Comparison of ENCODE assay signal across 20 cellular contexts in genomic region chr2:75089471-75089870, GRCh38.
DNase-seq lines count a peak whose midpoint lies in the region; FAIRE-seq and TF ChIP-seq lines count a peak whose summit lies in the region.
"Had no signal": no experiment of that assay in that cellular context is flagged by ENCODE, and none has a peak within 500 bp of the region (broad histone marks: within the 10 kb centered on the region; RNA-seq: fewer than 3 reads in every experiment).

No MANE protein-coding gene starts in this region.

- intact Hi-C loops in activated CD4-positive, alpha-beta T cell treated with anti-CD3 and anti-CD28 coated beads, Interleukin-2, amount 10 ng/mL, durations not matched to agents 24 days and 14 days (cut with micrococcal nuclease): no loop called here
- intact Hi-C loops in esophagus muscularis mucosa (cut with DNase I): no loop called here

- 95% methylated on average over 3 of the region's 3 CpGs for whole genome bisulfite sequencing in esophagus muscularis mucosa

- no peaks in the 10 kb centered on the region for H3K4me1 Mint-ChIP-seq in activated CD4-positive, alpha-beta T cell treated with anti-CD3 and anti-CD28 coated beads, Interleukin-2, amount 10 ng/mL, durations not matched to agents 24 days and 14 days
- H3K4me1 Mint-ChIP-seq: B cell had no signal

- H3K9me3 Mint-ChIP-seq in activated CD4-positive, alpha-beta T cell treated with anti-CD3 and anti-CD28 coated beads, Interleukin-2, amount 10 ng/mL, durations not matched to agents 24 days and 14 days: no peaks in the 10 kb centered on the region
- H3K9me3 Mint-ChIP-seq: CD4-positive, alpha-beta T cell; CD8-positive, alpha-beta T cell had no signal

- peak; percentile 18 for FAIRE-seq in GM19239 (lab: Jason Lieb, UNC)
- FAIRE-seq: A549, D721Med, G401.6, GM12891 had no signal

- H3K4me1 ChIP-seq in esophagus muscularis mucosa: no peaks in the 10 kb centered on the region
- H3K4me1 ChIP-seq: A549, Caco-2 had no signal

- no peak for TF ChIP-seq POLR2A in esophagus muscularis mucosa (IDR thresholded peaks at IDR 0.05; ENCODE audit: low read depth)

- TF ChIP-seq EP300 in esophagus muscularis mucosa (IDR thresholded peaks at IDR 0.05): no peak

- H3K4me3 ChIP-seq in esophagus muscularis mucosa: no peak overlapping the region
- H3K4me3 ChIP-seq: A549; BLaER1 treated with 17β-estradiol and CSF1 and Interleukin-3, amounts not matched to agents 10 nM and 100 nM had no signal

- H3K27me3 ChIP-seq in esophagus muscularis mucosa: no peaks in the 10 kb centered on the region
- H3K27me3 ChIP-seq: BLaER1 treated with 17β-estradiol and CSF1 and Interleukin-3, amounts not matched to agents 10 nM and 100 nM had no signal

- H3K27ac Mint-ChIP-seq in activated CD4-positive, alpha-beta T cell treated with anti-CD3 and anti-CD28 coated beads, Interleukin-2, amount 10 ng/mL, durations not matched to agents 24 days and 14 days: no peak overlapping the region
- H3K27ac Mint-ChIP-seq: B cell; CD4-positive, alpha-beta T cell; CD8-positive, alpha-beta T cell had no signal

- no peaks in the 10 kb centered on the region for H3K9me3 ChIP-seq in esophagus muscularis mucosa
- H3K9me3 ChIP-seq: A549; BLaER1 treated with 17β-estradiol and CSF1 and Interleukin-3, amounts not matched to agents 10 nM and 100 nM; Caco-2 had no signal

- no peak overlapping the region for H3K4me3 Mint-ChIP-seq in activated CD4-positive, alpha-beta T cell treated with anti-CD3 and anti-CD28 coated beads, Interleukin-2, amount 10 ng/mL, durations not matched to agents 24 days and 14 days
- H3K4me3 Mint-ChIP-seq: B cell; CD4-positive, alpha-beta T cell; CD8-positive, alpha-beta T cell had no signal

- H3K36me3 Mint-ChIP-seq in activated CD4-positive, alpha-beta T cell treated with anti-CD3 and anti-CD28 coated beads, Interleukin-2, amount 10 ng/mL, durations not matched to agents 24 days and 14 days (ENCODE audit: low read depth): no peaks in the 10 kb centered on the region
- H3K36me3 Mint-ChIP-seq: CD8-positive, alpha-beta T cell had no signal

- no peaks in the 10 kb centered on the region for H3K27me3 Mint-ChIP-seq in activated CD4-positive, alpha-beta T cell treated with anti-CD3 and anti-CD28 coated beads, Interleukin-2, amount 10 ng/mL, durations not matched to agents 24 days and 14 days
- H3K27me3 Mint-ChIP-seq: B cell; CD4-positive, alpha-beta T cell had no signal

- H3K27ac ChIP-seq in esophagus muscularis mucosa (replicated peaks in 1 of 4): no peak overlapping the region
- H3K27ac ChIP-seq: 22Rv1; A549; BLaER1 treated with 17β-estradiol and CSF1 and Interleukin-3, amounts not matched to agents 10 nM and 100 nM; C4-2B had no signal

- H3K36me3 ChIP-seq in esophagus muscularis mucosa: no peaks in the 10 kb centered on the region
- H3K36me3 ChIP-seq: BLaER1 treated with 17β-estradiol and CSF1 and Interleukin-3, amounts not matched to agents 10 nM and 100 nM had no signal

- peak; percentile 28 for DNase-seq in activated CD4-positive, alpha-beta T cell treated with anti-CD3 and anti-CD28 coated beads, Interleukin-2, amount 10 ng/mL, durations not matched to agents 24 days and 14 days
- DNase-seq in activated CD4-positive, alpha-beta T cell treated with anti-CD3 and anti-CD28 coated beads, Interleukin-2, amount 50 U/mL, for 4 hours: no peak
- no peak for DNase-seq in GM19239 (ENCODE audit: insufficient read length, low spot score)
- peak; percentile 50 for DNase-seq in esophagus muscularis mucosa (ENCODE audit: extremely low spot score)
- no peak for DNase-seq in SHP77 treated with DMSO at 0.1 percent for 48 hours (lab: John Stamatoyannopoulos, UW)
- DNase-seq: AML-193; Caco-2; Calu3; CD4-positive, alpha-beta T cell; CD8-positive, alpha-beta T cell; DMS79 treated with DMSO at 0.1 percent for 48 hours; GF-D8 had no signal

- TF ChIP-seq CTCF in esophagus muscularis mucosa (IDR thresholded peaks at IDR 0.05): no peak

Comparison
In these comparisons a context has a peak if more than half of its experiments do, and no peak if none do; other contexts are left out.
1. DNase-seq: peak in activated CD4-positive, alpha-beta T cell treated with anti-CD3 and anti-CD28 coated beads, Interleukin-2, amount 10 ng/mL, durations not matched to agents 24 days and 14 days (single experiment) and esophagus muscularis mucosa (single experiment); none in activated CD4-positive, alpha-beta T cell treated with anti-CD3 and anti-CD28 coated beads, Interleukin-2, amount 50 U/mL, for 4 hours (0 of 2), GM19239 (single experiment) and SHP77 treated with DMSO at 0.1 percent for 48 hours (single experiment).